Comparison of ENCODE assay signal across 1 cellular context in the genomic region with DNA sequence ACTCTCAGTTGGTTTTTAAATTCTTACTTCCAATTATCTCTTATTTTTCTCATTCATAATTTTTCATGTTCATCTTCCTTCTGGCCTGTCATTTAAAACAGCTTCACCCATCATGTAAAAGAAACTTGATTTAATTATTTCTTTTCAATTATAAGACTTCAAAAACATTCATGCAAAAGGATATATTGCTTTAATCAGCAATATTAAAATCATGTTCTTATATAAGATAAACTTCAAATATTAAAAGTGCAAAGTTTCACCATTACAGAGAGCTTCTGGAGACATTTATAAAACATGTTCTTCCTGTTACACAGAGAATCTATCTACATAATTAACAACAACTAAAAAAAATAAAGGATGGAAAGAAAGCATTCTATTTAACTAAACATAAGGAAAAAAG.
TF ChIP-seq lines count a peak whose summit lies in the region.

No MANE protein-coding gene starts in this region.

TF ChIP-seq in K562, 482 proteins besides CTCF, POLR2A, EP300 and RAD21:
- TF ChIP-seq ZNF140 (CRISPR knock-in tag; IDR thresholded peaks at IDR 0.05) (no peak), HMGN3 (IDR thresholded peaks at IDR 0.05; ENCODE audit: borderline replicate concordance, extremely low read depth, insufficient read length, low read depth, low read length) (no peak), ZNF316 (IDR thresholded peaks at IDR 0.05) (peak; percentile 86), C11orf30 (IDR thresholded peaks at IDR 0.05; ENCODE audit: low read depth) (peak; percentile 53), MAFF (IDR thresholded peaks at IDR 0.05; ENCODE audit: low read length) (peak; percentile 25; the same call in 1 of the 2 replicates), NR1H2 (CRISPR knock-in tag; IDR thresholded peaks at IDR 0.05) (no peak)
- TF ChIP-seq, protein P1, sequence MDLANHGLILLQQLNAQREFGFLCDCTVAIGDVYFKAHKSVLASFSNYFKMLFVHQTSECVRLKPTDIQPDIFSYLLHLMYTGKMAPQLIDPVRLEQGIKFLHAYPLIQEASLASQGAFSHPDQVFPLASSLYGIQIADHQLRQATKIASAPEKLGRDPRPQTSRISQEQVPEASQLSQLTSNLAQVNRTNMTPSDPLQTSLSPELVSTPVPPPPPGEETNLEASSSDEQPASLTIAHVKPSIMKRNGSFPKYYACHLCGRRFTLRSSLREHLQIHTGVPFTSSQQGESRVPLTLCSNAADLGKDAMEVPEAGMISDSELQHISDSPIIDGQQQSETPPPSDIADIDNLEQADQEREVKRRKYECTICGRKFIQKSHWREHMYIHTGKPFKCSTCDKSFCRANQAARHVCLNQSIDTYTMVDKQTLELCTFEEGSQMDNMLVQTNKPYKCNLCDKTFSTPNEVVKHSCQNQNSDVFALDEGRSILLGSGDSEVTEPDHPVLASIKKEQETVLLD (IDR thresholded peaks at IDR 0.05), result no peak
- TF ChIP-seq, protein P2, sequence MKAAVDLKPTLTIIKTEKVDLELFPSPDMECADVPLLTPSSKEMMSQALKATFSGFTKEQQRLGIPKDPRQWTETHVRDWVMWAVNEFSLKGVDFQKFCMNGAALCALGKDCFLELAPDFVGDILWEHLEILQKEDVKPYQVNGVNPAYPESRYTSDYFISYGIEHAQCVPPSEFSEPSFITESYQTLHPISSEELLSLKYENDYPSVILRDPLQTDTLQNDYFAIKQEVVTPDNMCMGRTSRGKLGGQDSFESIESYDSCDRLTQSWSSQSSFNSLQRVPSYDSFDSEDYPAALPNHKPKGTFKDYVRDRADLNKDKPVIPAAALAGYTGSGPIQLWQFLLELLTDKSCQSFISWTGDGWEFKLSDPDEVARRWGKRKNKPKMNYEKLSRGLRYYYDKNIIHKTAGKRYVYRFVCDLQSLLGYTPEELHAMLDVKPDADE (conservative IDR thresholded peaks at IDR 0.05; ENCODE audit: control insufficient read depth, low read depth, low read length), result no peak
- TF ChIP-seq, protein P3, sequence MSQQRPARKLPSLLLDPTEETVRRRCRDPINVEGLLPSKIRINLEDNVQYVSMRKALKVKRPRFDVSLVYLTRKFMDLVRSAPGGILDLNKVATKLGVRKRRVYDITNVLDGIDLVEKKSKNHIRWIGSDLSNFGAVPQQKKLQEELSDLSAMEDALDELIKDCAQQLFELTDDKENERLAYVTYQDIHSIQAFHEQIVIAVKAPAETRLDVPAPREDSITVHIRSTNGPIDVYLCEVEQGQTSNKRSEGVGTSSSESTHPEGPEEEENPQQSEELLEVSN (IDR thresholded peaks at IDR 0.05; ENCODE audit: borderline replicate concordance in 1 of 2, extremely low read depth in 1 of 2, insufficient read depth in 1 of 2, insufficient read length in 1 of 2, low read depth in 1 of 2, low read length in 1 of 2, poor library complexity in 1 of 2, severe bottlenecking in 1 of 2), result no peak
- TF ChIP-seq, protein P4, sequence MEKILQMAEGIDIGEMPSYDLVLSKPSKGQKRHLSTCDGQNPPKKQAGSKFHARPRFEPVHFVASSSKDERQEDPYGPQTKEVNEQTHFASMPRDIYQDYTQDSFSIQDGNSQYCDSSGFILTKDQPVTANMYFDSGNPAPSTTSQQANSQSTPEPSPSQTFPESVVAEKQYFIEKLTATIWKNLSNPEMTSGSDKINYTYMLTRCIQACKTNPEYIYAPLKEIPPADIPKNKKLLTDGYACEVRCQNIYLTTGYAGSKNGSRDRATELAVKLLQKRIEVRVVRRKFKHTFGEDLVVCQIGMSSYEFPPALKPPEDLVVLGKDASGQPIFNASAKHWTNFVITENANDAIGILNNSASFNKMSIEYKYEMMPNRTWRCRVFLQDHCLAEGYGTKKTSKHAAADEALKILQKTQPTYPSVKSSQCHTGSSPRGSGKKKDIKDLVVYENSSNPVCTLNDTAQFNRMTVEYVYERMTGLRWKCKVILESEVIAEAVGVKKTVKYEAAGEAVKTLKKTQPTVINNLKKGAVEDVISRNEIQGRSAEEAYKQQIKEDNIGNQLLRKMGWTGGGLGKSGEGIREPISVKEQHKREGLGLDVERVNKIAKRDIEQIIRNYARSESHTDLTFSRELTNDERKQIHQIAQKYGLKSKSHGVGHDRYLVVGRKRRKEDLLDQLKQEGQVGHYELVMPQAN (IDR thresholded peaks at IDR 0.05; ENCODE audit: borderline replicate concordance), result no peak
TF ChIP-seq in K562: peak in this region for 3.
